Comparison of ENCODE assay signal across 10 cellular contexts in the genomic region with DNA sequence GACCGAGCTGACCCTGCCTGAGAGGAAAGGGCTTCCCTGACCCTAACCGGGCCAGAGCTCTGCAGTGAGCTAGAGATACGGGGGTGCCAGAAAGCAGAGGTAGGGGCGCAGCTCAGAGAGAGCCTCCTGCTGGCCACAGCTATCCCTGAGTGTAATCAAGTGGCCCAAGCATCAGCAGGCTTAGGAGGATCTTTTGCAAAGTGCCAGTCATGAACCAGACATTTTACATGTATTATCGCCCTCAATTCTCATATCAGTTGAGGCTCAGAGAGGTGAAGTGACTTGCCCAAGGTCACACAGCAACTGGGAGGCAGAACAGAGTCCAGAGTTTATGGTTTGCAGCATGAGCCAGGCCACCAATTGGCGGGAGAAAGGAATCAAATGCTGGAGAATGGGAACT. TPM values are rescaled to one million over a fixed set of nuclear protein-coding genes. Genes with fewer than 3 reads are reported as not detected.
DNase-seq lines count a peak whose midpoint lies in the region; ATAC-seq and TF ChIP-seq lines count a peak whose summit lies in the region.
"Had no signal": no experiment of that assay in that cellular context is flagged by ENCODE, and none has a peak within 500 bp of the region (broad histone marks: within the 10 kb centered on the region; RNA-seq: fewer than 3 reads in every experiment).

No MANE protein-coding gene starts in this region.

- TF ChIP-seq POLR2A in esophagus muscularis mucosa (IDR thresholded peaks at IDR 0.05; ENCODE audit: low read depth) = no peak

- peaks cover 4% of the 10 kb centered on the region for H3K36me3 Mint-ChIP-seq in effector memory CD8-positive, alpha-beta T cell (ENCODE audit: insufficient read depth)

- no peak for TF ChIP-seq EP300 in esophagus muscularis mucosa (IDR thresholded peaks at IDR 0.05)

- H3K27me3 ChIP-seq in Panc1 (ENCODE audit: control insufficient read depth, insufficient read depth, low read length) = no peaks in the 10 kb centered on the region
- H3K27me3 ChIP-seq in esophagus muscularis mucosa = no peaks in the 10 kb centered on the region
- H3K27me3 ChIP-seq in stomach smooth muscle (ENCODE audit: control insufficient read depth in 1 of 2, insufficient read depth in 2 of 2, low read length in 2 of 2) = no peaks in the 10 kb centered on the region

- no peaks in the 10 kb centered on the region for H3K9me3 Mint-ChIP-seq in effector memory CD8-positive, alpha-beta T cell
- H3K9me3 Mint-ChIP-seq: activated T-helper 17 cell treated with anti-CD3 and anti-CD28 coated beads, Interleukin-2, amount 50 U/mL, for 72 hours had no signal

- peaks cover 47 to 78% of the 10 kb centered on the region in 2 donors for H3K27me3 Mint-ChIP-seq in effector memory CD8-positive, alpha-beta T cell

- no peak overlapping the region for H3K27ac Mint-ChIP-seq in effector memory CD8-positive, alpha-beta T cell
- H3K27ac Mint-ChIP-seq: activated T-helper 17 cell treated with anti-CD3 and anti-CD28 coated beads, Interleukin-2, amount 50 U/mL, for 72 hours had no signal

- BruUV-seq in Panc1 (replicated peaks; lab: Mats Ljungman, UMichigan) = no TSS peak

- no peak overlapping the region for H3K4me3 Mint-ChIP-seq in effector memory CD8-positive, alpha-beta T cell
- H3K4me3 Mint-ChIP-seq: activated T-helper 17 cell treated with anti-CD3 and anti-CD28 coated beads, Interleukin-2, amount 50 U/mL, for 72 hours had no signal

- peak overlapping the region; percentile 88 for H3K27ac ChIP-seq in Panc1 (ENCODE audit: low read length)
- peak overlapping the region; percentile 94 to 97 (median 96) for H3K27ac ChIP-seq in esophagus muscularis mucosa (replicated peaks in 1 of 4)
- H3K27ac ChIP-seq in stomach smooth muscle (ENCODE audit: low read length) = peak overlapping the region; percentile 24
- H3K27ac ChIP-seq: parathyroid adenoma had no signal

- POLR2A ChIA-PET in Panc1 (lab: Charles Lee) = no interaction called here

- H3K4me1 ChIP-seq in Panc1 (ENCODE audit: control insufficient read depth, insufficient read depth, low read length) = peaks cover 45% of the 10 kb centered on the region
- peaks cover 40 to 78% (median 62%) of the 10 kb centered on the region in 4 donors for H3K4me1 ChIP-seq in esophagus muscularis mucosa
- peaks cover 45% of the 10 kb centered on the region for H3K4me1 ChIP-seq in stomach smooth muscle (ENCODE audit: control insufficient read depth, insufficient read depth, low read length)
- H3K4me1 ChIP-seq: parathyroid adenoma had no signal

- CTCF ChIA-PET in Panc1 (lab: Charles Lee) = interaction anchor here (0.7 kb wide), 1 partner anchor 12 kb away, joined by 3 read pairs; no protein-coding TSS in a partner anchor

- no peaks in the 10 kb centered on the region for H3K36me3 ChIP-seq in Panc1 (ENCODE audit: control insufficient read depth, insufficient read depth, low read length)
- H3K36me3 ChIP-seq in esophagus muscularis mucosa = no peaks in the 10 kb centered on the region
- no peaks in the 10 kb centered on the region for H3K36me3 ChIP-seq in stomach smooth muscle (ENCODE audit: control insufficient read depth in 2 of 2, insufficient read depth in 2 of 2, low read length in 2 of 2)

- WGBS in esophagus muscularis mucosa = 90% methylated on average over 6 of the region's 6 CpGs

- H3K9ac ChIP-seq in stomach smooth muscle (ENCODE audit: low read length in 2 of 2) = no peak overlapping the region
- H3K9ac ChIP-seq: parathyroid adenoma had no signal

- TF ChIP-seq CTCF in GM10266 (IDR thresholded peaks at IDR 0.05; ENCODE audit: control insufficient read depth, insufficient read depth, low read depth, missing control alignments) (peak; percentile 21), Panc1 (IDR thresholded peaks at IDR 0.05) (peak; percentile 76), esophagus muscularis mucosa (IDR thresholded peaks at IDR 0.05) (no peak)

- H3K4me1 Mint-ChIP-seq in effector memory CD8-positive, alpha-beta T cell (ENCODE audit: low read depth in 2 of 2) = peaks cover 6 to 7% of the 10 kb centered on the region in 2 donors

- H3K9me3 ChIP-seq in Panc1 (ENCODE audit: control insufficient read depth, insufficient read depth, low read depth, low read length) (no peaks in the 10 kb centered on the region), esophagus muscularis mucosa (no peaks in the 10 kb centered on the region), stomach smooth muscle (ENCODE audit: control insufficient read depth in 2 of 2, low read length in 2 of 2) (no peaks in the 10 kb centered on the region)

- in situ Hi-C loops in Panc1 (cut with HindIII; ENCODE audit: low pct_unique_long_range_greater_than_20kb, low sequenced_read_pairs) = no loop called here

- H3K4me3 ChIP-seq in Panc1 (ENCODE audit: low read depth in 2 of 2, low read length in 2 of 2) (no peak overlapping the region), esophagus muscularis mucosa (no peak overlapping the region), stomach smooth muscle (ENCODE audit: low read length in 2 of 2) (no peak overlapping the region)

- intact Hi-C loops in Panc1 (cut with micrococcal nuclease; ENCODE audit: unreplicated experiment) (no loop called here), esophagus muscularis mucosa (cut with DNase I) (no loop called here)

- no peak for ATAC-seq in Panc1
- no peak for ATAC-seq in effector memory CD8-positive, alpha-beta T cell (replicated peaks)
- ATAC-seq in HG02623 (IDR thresholded peaks at IDR 0.05; ENCODE audit: unreplicated experiment) = no peak
- ATAC-seq: activated T-helper 17 cell treated with anti-CD3 and anti-CD28 coated beads, Interleukin-2, amount 50 U/mL, for 72 hours had no signal

- DNase-seq in GM10266 (ENCODE audit: extremely low spot score) (peak; percentile 44), Panc1 (ENCODE audit: low read depth, low spot score) (no peak), esophagus muscularis mucosa (ENCODE audit: extremely low spot score) (no peak), NCI-H2029 treated with DMSO at 0.1 percent for 48 hours (lab: John Stamatoyannopoulos, UW) (no peak)
- no peak for DNase-seq in effector memory CD8-positive, alpha-beta T cell
- DNase-seq: NCI-H2081 treated with DMSO at 0.1 percent for 48 hours had no signal

RNA-seq across cellular contexts. Expression of a gene that starts 7.0 kb away (rescaled TPM):
- total RNA-seq in Panc1 (2021; ENCODE audit: unreplicated experiment) = 39.6 TPM
- 46.3 TPM for polyA plus RNA-seq in Panc1 (2012; ENCODE audit: insufficient read length)
- 100 to 1,000 TPM in 3 of 4 donors, 10 to 100 TPM in 1; 75.2 to 352 (median 274) TPM for total RNA-seq in esophagus muscularis mucosa

RNA-seq across cellular contexts. Expression of a gene that starts 35.3 kb away (rescaled TPM):
- 9.5 TPM for total RNA-seq in Panc1 (2021; ENCODE audit: unreplicated experiment)
- polyA plus RNA-seq in Panc1 (2012; ENCODE audit: insufficient read length) = 3.1 TPM
- total RNA-seq in esophagus muscularis mucosa = under 1 TPM in 3 of 4 donors, not detected in 1; 0.11 to 0.26 (median 0.17) TPM

Comparison
In these comparisons a context has a peak if more than half of its experiments do, and no peak if none do; other contexts are left out.
1. CTCF ChIP-seq: peak in GM10266 (single experiment) and Panc1 (single experiment); none in esophagus muscularis mucosa (0 of 3).
2. H3K27ac ChIP-seq: peak in every context shown above with its lines; median percentile 96 in esophagus muscularis mucosa; 88 in Panc1; 24 in stomach smooth muscle.